In the genomic region with DNA sequence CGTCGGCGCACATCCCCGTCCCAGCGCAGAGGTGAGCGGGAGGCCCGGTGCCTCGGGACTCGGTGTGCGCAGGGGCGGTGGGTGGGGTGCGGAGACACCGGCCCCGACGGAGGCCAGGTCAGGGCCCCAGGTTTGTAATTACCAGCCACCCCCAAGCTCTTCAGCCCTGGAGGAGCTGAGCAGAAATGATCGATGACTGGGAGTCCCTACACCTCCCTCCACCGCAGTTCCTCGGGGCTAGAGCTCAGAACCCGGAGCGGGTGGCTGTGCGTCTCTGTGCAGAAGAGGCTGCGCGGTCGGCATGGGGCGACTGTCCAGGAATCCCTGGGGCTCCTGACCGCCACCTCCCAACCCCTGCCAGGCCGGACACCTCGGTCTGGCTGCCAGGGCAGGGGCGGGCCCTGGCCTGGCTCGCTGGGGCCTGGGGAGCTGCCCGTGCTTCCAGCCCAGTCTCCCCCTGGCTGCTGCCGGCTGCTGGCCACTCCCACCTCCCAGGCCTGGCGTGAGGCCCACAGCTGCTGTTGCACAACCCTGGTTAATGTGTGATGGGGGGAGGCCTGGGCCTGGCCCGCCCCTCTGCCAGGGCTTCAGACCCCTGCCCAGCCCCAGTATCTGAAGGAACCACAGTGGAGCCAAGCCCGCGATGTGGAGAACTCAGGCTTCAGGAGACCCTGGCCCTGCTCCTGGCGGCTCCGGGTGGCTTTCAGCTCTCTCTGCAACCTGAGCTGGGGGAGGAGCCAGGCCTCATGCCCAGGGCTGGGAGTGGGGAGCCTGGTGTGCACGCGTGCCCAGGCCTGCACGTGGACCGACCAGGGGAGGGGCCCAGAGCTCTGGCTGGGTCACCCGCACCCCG, we compare ENCODE assay signal across 1 cellular context.
A peak's percentile ranks its signal among the peaks of the same experiment; 100 is the strongest.
TF ChIP-seq lines count a peak whose summit lies in the region.

No MANE protein-coding gene starts in this region.

TF ChIP-seq in HEK293, 187 proteins besides CTCF, POLR2A, EP300 and RAD21 (continued from another document and continues in another):
- TF ChIP-seq ZNF530 (tag by site-specific recombination; IDR thresholded peaks at IDR 0.05; ENCODE audit: low read depth) (no peak), ZNF785 (tag by site-specific recombination; IDR thresholded peaks at IDR 0.05) (no peak), ZBTB17 (tag by site-specific recombination; IDR thresholded peaks at IDR 0.05) (peak; percentile 96), ZNF416 (tag by site-specific recombination; IDR thresholded peaks at IDR 0.05) (no peak), ZNF776 (tag by site-specific recombination; IDR thresholded peaks at IDR 0.05; ENCODE audit: borderline replicate concordance) (no peak), ZNF18 (tag by site-specific recombination; IDR thresholded peaks at IDR 0.05) (peak; percentile 10; the same call in 1 of the 2 replicates), ZNF184 (tag by site-specific recombination; IDR thresholded peaks at IDR 0.05) (no peak), SP2 (tag by site-specific recombination; IDR thresholded peaks at IDR 0.05) (peak; percentile 50), ZFP41 (tag by site-specific recombination; IDR thresholded peaks at IDR 0.05; ENCODE audit: borderline replicate concordance) (no peak), ZNF548 (tag by site-specific recombination; IDR thresholded peaks at IDR 0.05) (no peak), IKZF3 (tag by site-specific recombination; IDR thresholded peaks at IDR 0.05) (no peak), ZNF155 (tag by site-specific recombination; IDR thresholded peaks at IDR 0.05) (no peak), ZNF16 (tag by site-specific recombination; IDR thresholded peaks at IDR 0.05; ENCODE audit: low read depth) (no peak), SP7 (tag by site-specific recombination; IDR thresholded peaks at IDR 0.05) (peak; percentile 66), EGR2 (tag by site-specific recombination; IDR thresholded peaks at IDR 0.05; ENCODE audit: low read depth) (no peak; the same call in 1 of the 2 replicates), YY2 (tag by site-specific recombination; IDR thresholded peaks at IDR 0.05) (no peak), ZNF585B (tag by site-specific recombination; IDR thresholded peaks at IDR 0.05) (no peak), ZNF791 (tag by site-specific recombination; IDR thresholded peaks at IDR 0.05) (no peak), KLF10 (tag by site-specific recombination; IDR thresholded peaks at IDR 0.05) (0 out of 2 replicates have a peak, but pooled peaks have one; percentile 38), ZNF266 (tag by site-specific recombination; IDR thresholded peaks at IDR 0.05; ENCODE audit: low read depth) (no peak), ZFP69B (tag by site-specific recombination; IDR thresholded peaks at IDR 0.05) (peak; percentile 12; the same call in 1 of the 2 replicates), ZNF571 (tag by site-specific recombination; IDR thresholded peaks at IDR 0.05) (no peak), ZNF600 (tag by site-specific recombination; IDR thresholded peaks at IDR 0.05) (peak; percentile 82), ZNF174 (tag by site-specific recombination; IDR thresholded peaks at IDR 0.05) (no peak), ZBTB6 (tag by site-specific recombination; IDR thresholded peaks at IDR 0.05) (peak; percentile 44; the same call in 1 of the 2 replicates), ZNF202 (tag by site-specific recombination; IDR thresholded peaks at IDR 0.05; ENCODE audit: borderline replicate concordance) (no peak), ZBTB21 (tag by site-specific recombination; IDR thresholded peaks at IDR 0.05) (no peak), ZNF280D (tag by site-specific recombination; IDR thresholded peaks at IDR 0.05) (no peak), WT1 (tag by site-specific recombination; IDR thresholded peaks at IDR 0.05) (no peak), PRDM1 (tag by site-specific recombination; IDR thresholded peaks at IDR 0.05) (no peak), ZNF138 (tag by site-specific recombination; IDR thresholded peaks at IDR 0.05; ENCODE audit: borderline replicate concordance) (no peak)
- TF ChIP-seq, protein P1, sequence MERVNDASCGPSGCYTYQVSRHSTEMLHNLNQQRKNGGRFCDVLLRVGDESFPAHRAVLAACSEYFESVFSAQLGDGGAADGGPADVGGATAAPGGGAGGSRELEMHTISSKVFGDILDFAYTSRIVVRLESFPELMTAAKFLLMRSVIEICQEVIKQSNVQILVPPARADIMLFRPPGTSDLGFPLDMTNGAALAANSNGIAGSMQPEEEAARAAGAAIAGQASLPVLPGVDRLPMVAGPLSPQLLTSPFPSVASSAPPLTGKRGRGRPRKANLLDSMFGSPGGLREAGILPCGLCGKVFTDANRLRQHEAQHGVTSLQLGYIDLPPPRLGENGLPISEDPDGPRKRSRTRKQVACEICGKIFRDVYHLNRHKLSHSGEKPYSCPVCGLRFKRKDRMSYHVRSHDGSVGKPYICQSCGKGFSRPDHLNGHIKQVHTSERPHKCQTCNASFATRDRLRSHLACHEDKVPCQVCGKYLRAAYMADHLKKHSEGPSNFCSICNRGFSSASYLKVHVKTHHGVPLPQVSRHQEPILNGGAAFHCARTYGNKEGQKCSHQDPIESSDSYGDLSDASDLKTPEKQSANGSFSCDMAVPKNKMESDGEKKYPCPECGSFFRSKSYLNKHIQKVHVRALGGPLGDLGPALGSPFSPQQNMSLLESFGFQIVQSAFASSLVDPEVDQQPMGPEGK (tag by site-specific recombination; IDR thresholded peaks at IDR 0.05), result peak; percentile 83
- TF ChIP-seq, protein P2, sequence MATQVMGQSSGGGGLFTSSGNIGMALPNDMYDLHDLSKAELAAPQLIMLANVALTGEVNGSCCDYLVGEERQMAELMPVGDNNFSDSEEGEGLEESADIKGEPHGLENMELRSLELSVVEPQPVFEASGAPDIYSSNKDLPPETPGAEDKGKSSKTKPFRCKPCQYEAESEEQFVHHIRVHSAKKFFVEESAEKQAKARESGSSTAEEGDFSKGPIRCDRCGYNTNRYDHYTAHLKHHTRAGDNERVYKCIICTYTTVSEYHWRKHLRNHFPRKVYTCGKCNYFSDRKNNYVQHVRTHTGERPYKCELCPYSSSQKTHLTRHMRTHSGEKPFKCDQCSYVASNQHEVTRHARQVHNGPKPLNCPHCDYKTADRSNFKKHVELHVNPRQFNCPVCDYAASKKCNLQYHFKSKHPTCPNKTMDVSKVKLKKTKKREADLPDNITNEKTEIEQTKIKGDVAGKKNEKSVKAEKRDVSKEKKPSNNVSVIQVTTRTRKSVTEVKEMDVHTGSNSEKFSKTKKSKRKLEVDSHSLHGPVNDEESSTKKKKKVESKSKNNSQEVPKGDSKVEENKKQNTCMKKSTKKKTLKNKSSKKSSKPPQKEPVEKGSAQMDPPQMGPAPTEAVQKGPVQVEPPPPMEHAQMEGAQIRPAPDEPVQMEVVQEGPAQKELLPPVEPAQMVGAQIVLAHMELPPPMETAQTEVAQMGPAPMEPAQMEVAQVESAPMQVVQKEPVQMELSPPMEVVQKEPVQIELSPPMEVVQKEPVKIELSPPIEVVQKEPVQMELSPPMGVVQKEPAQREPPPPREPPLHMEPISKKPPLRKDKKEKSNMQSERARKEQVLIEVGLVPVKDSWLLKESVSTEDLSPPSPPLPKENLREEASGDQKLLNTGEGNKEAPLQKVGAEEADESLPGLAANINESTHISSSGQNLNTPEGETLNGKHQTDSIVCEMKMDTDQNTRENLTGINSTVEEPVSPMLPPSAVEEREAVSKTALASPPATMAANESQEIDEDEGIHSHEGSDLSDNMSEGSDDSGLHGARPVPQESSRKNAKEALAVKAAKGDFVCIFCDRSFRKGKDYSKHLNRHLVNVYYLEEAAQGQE (tag by site-specific recombination; IDR thresholded peaks at IDR 0.05), result no peak
- TF ChIP-seq, protein P3, sequence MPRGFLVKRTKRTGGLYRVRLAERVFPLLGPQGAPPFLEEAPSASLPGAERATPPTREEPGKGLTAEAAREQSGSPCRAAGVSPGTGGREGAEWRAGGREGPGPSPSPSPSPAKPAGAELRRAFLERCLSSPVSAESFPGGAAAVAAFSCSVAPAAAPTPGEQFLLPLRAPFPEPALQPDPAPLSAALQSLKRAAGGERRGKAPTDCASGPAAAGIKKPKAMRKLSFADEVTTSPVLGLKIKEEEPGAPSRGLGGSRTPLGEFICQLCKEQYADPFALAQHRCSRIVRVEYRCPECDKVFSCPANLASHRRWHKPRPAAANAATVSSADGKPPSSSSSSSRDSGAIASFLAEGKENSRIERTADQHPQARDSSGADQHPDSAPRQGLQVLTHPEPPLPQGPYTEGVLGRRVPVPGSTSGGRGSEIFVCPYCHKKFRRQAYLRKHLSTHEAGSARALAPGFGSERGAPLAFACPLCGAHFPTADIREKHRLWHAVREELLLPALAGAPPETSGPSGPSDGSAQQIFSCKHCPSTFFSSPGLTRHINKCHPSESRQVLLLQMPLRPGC (tag by site-specific recombination; IDR thresholded peaks at IDR 0.05), result no peak
- TF ChIP-seq, protein P4, sequence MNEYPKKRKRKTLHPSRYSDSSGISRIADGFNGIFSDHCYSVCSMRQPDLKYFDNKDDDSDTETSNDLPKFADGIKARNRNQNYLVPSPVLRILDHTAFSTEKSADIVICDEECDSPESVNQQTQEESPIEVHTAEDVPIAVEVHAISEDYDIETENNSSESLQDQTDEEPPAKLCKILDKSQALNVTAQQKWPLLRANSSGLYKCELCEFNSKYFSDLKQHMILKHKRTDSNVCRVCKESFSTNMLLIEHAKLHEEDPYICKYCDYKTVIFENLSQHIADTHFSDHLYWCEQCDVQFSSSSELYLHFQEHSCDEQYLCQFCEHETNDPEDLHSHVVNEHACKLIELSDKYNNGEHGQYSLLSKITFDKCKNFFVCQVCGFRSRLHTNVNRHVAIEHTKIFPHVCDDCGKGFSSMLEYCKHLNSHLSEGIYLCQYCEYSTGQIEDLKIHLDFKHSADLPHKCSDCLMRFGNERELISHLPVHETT (tag by site-specific recombination; IDR thresholded peaks at IDR 0.05), result no peak
- TF ChIP-seq, protein P5, sequence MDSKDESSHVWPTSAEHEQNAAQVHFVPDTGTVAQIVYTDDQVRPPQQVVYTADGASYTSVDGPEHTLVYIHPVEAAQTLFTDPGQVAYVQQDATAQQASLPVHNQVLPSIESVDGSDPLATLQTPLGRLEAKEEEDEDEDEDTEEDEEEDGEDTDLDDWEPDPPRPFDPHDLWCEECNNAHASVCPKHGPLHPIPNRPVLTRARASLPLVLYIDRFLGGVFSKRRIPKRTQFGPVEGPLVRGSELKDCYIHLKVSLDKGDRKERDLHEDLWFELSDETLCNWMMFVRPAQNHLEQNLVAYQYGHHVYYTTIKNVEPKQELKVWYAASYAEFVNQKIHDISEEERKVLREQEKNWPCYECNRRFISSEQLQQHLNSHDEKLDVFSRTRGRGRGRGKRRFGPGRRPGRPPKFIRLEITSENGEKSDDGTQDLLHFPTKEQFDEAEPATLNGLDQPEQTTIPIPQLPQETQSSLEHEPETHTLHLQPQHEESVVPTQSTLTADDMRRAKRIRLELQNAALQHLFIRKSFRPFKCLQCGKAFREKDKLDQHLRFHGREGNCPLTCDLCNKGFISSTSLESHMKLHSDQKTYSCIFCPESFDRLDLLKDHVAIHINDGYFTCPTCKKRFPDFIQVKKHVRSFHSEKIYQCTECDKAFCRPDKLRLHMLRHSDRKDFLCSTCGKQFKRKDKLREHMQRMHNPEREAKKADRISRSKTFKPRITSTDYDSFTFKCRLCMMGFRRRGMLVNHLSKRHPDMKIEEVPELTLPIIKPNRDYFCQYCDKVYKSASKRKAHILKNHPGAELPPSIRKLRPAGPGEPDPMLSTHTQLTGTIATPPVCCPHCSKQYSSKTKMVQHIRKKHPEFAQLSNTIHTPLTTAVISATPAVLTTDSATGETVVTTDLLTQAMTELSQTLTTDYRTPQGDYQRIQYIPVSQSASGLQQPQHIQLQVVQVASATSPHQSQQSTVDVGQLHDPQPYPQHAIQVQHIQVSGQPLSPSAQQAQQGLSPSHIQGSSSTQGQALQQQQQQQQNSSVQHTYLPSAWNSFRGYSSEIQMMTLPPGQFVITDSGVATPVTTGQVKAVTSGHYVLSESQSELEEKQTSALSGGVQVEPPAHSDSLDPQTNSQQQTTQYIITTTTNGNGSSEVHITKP (tag by site-specific recombination; IDR thresholded peaks at IDR 0.05), result peak; percentile 40
- TF ChIP-seq, protein P6, sequence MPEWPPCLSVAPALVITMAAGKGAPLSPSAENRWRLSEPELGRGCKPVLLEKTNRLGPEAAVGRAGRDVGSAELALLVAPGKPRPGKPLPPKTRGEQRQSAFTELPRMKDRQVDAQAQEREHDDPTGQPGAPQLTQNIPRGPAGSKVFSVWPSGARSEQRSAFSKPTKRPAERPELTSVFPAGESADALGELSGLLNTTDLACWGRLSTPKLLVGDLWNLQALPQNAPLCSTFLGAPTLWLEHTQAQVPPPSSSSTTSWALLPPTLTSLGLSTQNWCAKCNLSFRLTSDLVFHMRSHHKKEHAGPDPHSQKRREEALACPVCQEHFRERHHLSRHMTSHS (tag by site-specific recombination; IDR thresholded peaks at IDR 0.05), result no peak
